In genomic region chr5:138103321-138103637, GRCh38 we compare ENCODE assay signal across 23 cellular contexts. TPM values are rescaled to one million over a fixed set of nuclear protein-coding genes. Genes with fewer than 3 reads are reported as not detected.
DNase-seq lines count a peak whose midpoint lies in the region; ATAC-seq, FAIRE-seq and TF ChIP-seq lines count a peak whose summit lies in the region.
"Had no signal": no experiment of that assay in that cellular context is flagged by ENCODE, and none has a peak within 500 bp of the region (broad histone marks: within the 10 kb centered on the region; RNA-seq: fewer than 3 reads in every experiment).

No MANE protein-coding gene starts in this region.

- peak overlapping the region in 8 of 11 experiments; percentile 6 to 76 (median 54); a peak in 14 of 22 replicates for H3K27ac ChIP-seq in BLaER1 treated with 17β-estradiol and CSF1 and Interleukin-3, amounts not matched to agents 10 nM and 100 nM
- H3K27ac ChIP-seq in HEK293 (ENCODE audit: extremely low read depth, low read depth, low read length), result no peak overlapping the region
- no peak overlapping the region for H3K27ac ChIP-seq in OCI-LY7 (ENCODE audit: low read depth, low read length, poor library complexity, severe bottlenecking)
- H3K27ac ChIP-seq in iPS-18a (ENCODE audit: low read length), result no peak overlapping the region
- no peak overlapping the region for H3K27ac ChIP-seq in vagina

- no peaks in the 10 kb centered on the region for H3K9me2 ChIP-seq in OCI-LY7 (ENCODE audit: insufficient read depth, low read length)
- H3K9me2 ChIP-seq: SK-N-SH had no signal

- H3K9ac ChIP-seq in BLaER1 treated with 17β-estradiol and CSF1 and Interleukin-3, amounts not matched to agents 10 nM and 100 nM, result peak overlapping the region in 5 of 11 experiments; percentile 10 to 48 (median 37); a peak in 5 of 22 replicates
- no peak overlapping the region for H3K9ac ChIP-seq in iPS-18a (ENCODE audit: low read length)
- H3K9ac ChIP-seq: SK-N-SH had no signal

- H3K4me2 ChIP-seq in BLaER1 treated with 17β-estradiol and CSF1 and Interleukin-3, amounts not matched to agents 10 nM and 100 nM, result peak overlapping the region; percentile 37 to 78 (median 62); a peak in 21 of 22 replicates
- peak overlapping the region; percentile 34 for H3K4me2 ChIP-seq in OCI-LY7 (ENCODE audit: low read length)
- H3K4me2 ChIP-seq: SK-N-SH had no signal

- no peak for FAIRE-seq in HTR-8/SVneo (lab: Jason Lieb, UNC)

- no peaks in the 10 kb centered on the region for H3K9me3 ChIP-seq in BLaER1 treated with 17β-estradiol and CSF1 and Interleukin-3, amounts not matched to agents 10 nM and 100 nM (replicated peaks in 1 of 11)
- no peaks in the 10 kb centered on the region for H3K9me3 ChIP-seq in HEK293 (ENCODE audit: control insufficient read depth, insufficient read depth, low read depth, low read length)
- H3K9me3 ChIP-seq in OCI-LY7 (ENCODE audit: low read length), result no peaks in the 10 kb centered on the region
- no peaks in the 10 kb centered on the region for H3K9me3 ChIP-seq in iPS-18a (ENCODE audit: control insufficient read depth, low read depth, low read length)
- no peaks in the 10 kb centered on the region for H3K9me3 ChIP-seq in vagina
- H3K9me3 ChIP-seq: Caco-2, SK-N-SH had no signal

- no peak for TF ChIP-seq POLR2A in vagina (IDR thresholded peaks at IDR 0.05)

- CTCF ChIA-PET in HEK293 (lab: Yijun Ruan, JAX) (interaction anchor here (1.1 to 2.5 kb wide), 2 partner anchors 26 to 31 kb away, joined by 6 to 15 read pairs; no protein-coding TSS in a partner anchor), OCI-LY7 (lab: Charles Lee; ENCODE audit: unreplicated experiment) (interaction anchor here (0.6 kb wide), 1 partner anchor 222 kb away, joined by 3 read pairs; no protein-coding TSS in a partner anchor)

- POLR2A ChIA-PET in HEK293 (lab: Yijun Ruan, JAX) (no interaction called here), OCI-LY7 (lab: Charles Lee) (interaction anchor here (0.5 to 1.3 kb wide), 7 partner anchors 11 to 155 kb away, joined by 3 to 7 read pairs (median 3); no protein-coding TSS in a partner anchor)

- H2AFZ ChIP-seq in OCI-LY7 (ENCODE audit: low read length), result peak overlapping the region; percentile 82

- ATAC-seq in activated CD4-positive, CD25-positive, alpha-beta regulatory T cell treated with anti-CD3 and anti-CD28 coated beads, Interleukin-2, amount 50 U/mL, for 24 hours, result no peak
- ATAC-seq: HCT116, Panc1, Right ventricle myocardium inferior had no signal

- intact Hi-C loops in OCI-LY7 (cut with micrococcal nuclease; ENCODE audit: unreplicated experiment) (no loop called here), vagina (cut with DNase I) (no loop called here)

- H4K20me1 ChIP-seq in BLaER1 treated with 17β-estradiol and CSF1 and Interleukin-3, amounts not matched to agents 10 nM and 100 nM, result no peaks in the 10 kb centered on the region
- no peaks in the 10 kb centered on the region for H4K20me1 ChIP-seq in OCI-LY7 (ENCODE audit: insufficient read depth, low read length)

- no peaks in the 10 kb centered on the region for H3K36me3 ChIP-seq in BLaER1 treated with 17β-estradiol and CSF1 and Interleukin-3, amounts not matched to agents 10 nM and 100 nM
- H3K36me3 ChIP-seq in HEK293 (ENCODE audit: control insufficient read depth in 2 of 2, insufficient read depth in 1 of 2, low read length in 2 of 2) (no peaks in the 10 kb centered on the region), OCI-LY7 (ENCODE audit: insufficient read depth, low read length) (no peaks in the 10 kb centered on the region), iPS-18a (ENCODE audit: control insufficient read depth, low read depth, low read length) (no peaks in the 10 kb centered on the region), vagina (no peaks in the 10 kb centered on the region)

- no peaks in the 10 kb centered on the region for H3K27me3 ChIP-seq in BLaER1 treated with 17β-estradiol and CSF1 and Interleukin-3, amounts not matched to agents 10 nM and 100 nM
- H3K27me3 ChIP-seq in iPS-18a (ENCODE audit: control insufficient read depth, insufficient read depth, low read length) (peaks cover 18% of the 10 kb centered on the region), vagina (no peaks in the 10 kb centered on the region)

- TF ChIP-seq CTCF in HEK293 (tag by site-specific recombination; IDR thresholded peaks at IDR 0.05) (no peak), OCI-LY7 (conservative IDR thresholded peaks at IDR 0.05; ENCODE audit: low read length) (no peak), vagina (IDR thresholded peaks at IDR 0.05) (no peak)

- BruUV-seq in OCI-LY7 (replicated peaks; lab: Mats Ljungman, UMichigan), result no TSS peak

- DNase-seq in OCI-LY7 (ENCODE audit: low spot score) (no peak), Kasumi-1 (lab: John Stamatoyannopoulos, UW) (no peak), HTR-8/SVneo (ENCODE audit: insufficient read length, low spot score) (no peak), vagina (ENCODE audit: extremely low spot score in 2 of 2) (no peak)
- DNase-seq: Caco-2; CD4-positive, CD25-positive, alpha-beta regulatory T cell; DMS153; IMR-90; NCI-H1436; NCI-H2029; NCI-H2171; NCI-H748 treated with DMSO at 0.1 percent for 48 hours; SK-N-SH had no signal

- H3K4me3 ChIP-seq in BLaER1 treated with 17β-estradiol and CSF1 and Interleukin-3, amounts not matched to agents 10 nM and 100 nM, result no peak overlapping the region
- no peak overlapping the region for H3K4me3 ChIP-seq in HEK293 (ENCODE audit: low read depth, low read length)
- no peak overlapping the region for H3K4me3 ChIP-seq in OCI-LY7 (ENCODE audit: low read depth, low read length, poor library complexity, severe bottlenecking)
- peak overlapping the region; percentile 33 for H3K4me3 ChIP-seq in iPS-18a (ENCODE audit: low read length)
- no peak overlapping the region for H3K4me3 ChIP-seq in vagina

- H3K4me1 ChIP-seq in BLaER1 treated with 17β-estradiol and CSF1 and Interleukin-3, amounts not matched to agents 10 nM and 100 nM, result peaks cover 14 to 19% (median 16%) of the 10 kb centered on the region in 10 experiments
- H3K4me1 ChIP-seq in HEK293 (ENCODE audit: control insufficient read depth, insufficient read depth, low read length) (no peaks in the 10 kb centered on the region), OCI-LY7 (ENCODE audit: insufficient read depth, low read length, poor library complexity, severe bottlenecking) (peaks cover 11% of the 10 kb centered on the region), iPS-18a (ENCODE audit: control insufficient read depth, low read depth, low read length) (peaks cover 14% of the 10 kb centered on the region), vagina (no peaks in the 10 kb centered on the region)

- no peaks in the 10 kb centered on the region for H3K79me2 ChIP-seq in OCI-LY7 (ENCODE audit: insufficient read depth, low read depth, low read length)

TF ChIP-seq in HEK293, 187 proteins besides CTCF, POLR2A, EP300 and RAD21:
- peak; percentile 79 for TF ChIP-seq ZIC2 (tag by site-specific recombination; IDR thresholded peaks at IDR 0.05)
- peak; percentile 22; the same call in 1 of the 2 replicates for TF ChIP-seq ZNF623 (tag by site-specific recombination; IDR thresholded peaks at IDR 0.05)
- no peak for TF ChIP-seq ZNF341 (tag by site-specific recombination; IDR thresholded peaks at IDR 0.05; ENCODE audit: low read depth)

RNA-seq across cellular contexts. Expression of gene WNT8A, which starts 19.4 kb away (rescaled TPM):
- total RNA-seq in OCI-LY7 (2014; rRNA removed; shearing (Covaris generic)), result not detected in 2 replicates
- total RNA-seq in OCI-LY7 (2022), result not detected in 2 replicates
- not detected for total RNA-seq in vagina
- total RNA-seq: Caco-2; CD4-positive, CD25-positive, alpha-beta regulatory T cell; IMR-90; LHCN-M2; NCI-H460; Right ventricle myocardium inferior; T-helper 1 cell treated with Interleukin-12 subunit alpha and Interleukin-12 subunit beta and Interleukin-4 antibody, amounts not matched to agents 30 ng/mL and 1 ng/mL, for 36 hours had no signal

RNA-seq across cellular contexts. Expression of gene NME5, which starts 35.9 kb away (rescaled TPM):
- total RNA-seq in OCI-LY7 (2014; rRNA removed; shearing (Covaris generic)), result not detected in 2 replicates
- total RNA-seq in OCI-LY7 (2022), result not detected in 2 replicates
- not detected for total RNA-seq in vagina
- total RNA-seq: Caco-2; CD4-positive, CD25-positive, alpha-beta regulatory T cell; T-helper 1 cell treated with Interleukin-12 subunit alpha and Interleukin-12 subunit beta and Interleukin-4 antibody, amounts not matched to agents 30 ng/mL and 1 ng/mL, for 36 hours had no signal

Comparison
In these comparisons a context has a peak if more than half of its experiments do, and no peak if none do; other contexts are left out.
1. H3K27ac ChIP-seq: peak in BLaER1 treated with 17β-estradiol and CSF1 and Interleukin-3, amounts not matched to agents 10 nM and 100 nM (8 of 11); none in HEK293 (single experiment), OCI-LY7 (single experiment), iPS-18a (single experiment) and vagina (single experiment).